ENCODE assay signal across 21 cellular contexts in genomic region chr4:21013501-21013900, GRCh38.
"Had no signal": no experiment of that assay in that cellular context is flagged by ENCODE, and none has a peak within 500 bp of the region (broad histone marks: within the 10 kb centered on the region; RNA-seq: fewer than 3 reads in every experiment).

No MANE protein-coding gene starts in this region.

- H3K27ac ChIP-seq: brain microvascular endothelial cell, colonic mucosa, left lung, ovary, psoas muscle, right atrium auricular region, upper lobe of right lung had no signal

- H3K4me3 ChIP-seq: colonic mucosa, left lung, lung, ovary, psoas muscle, right atrium auricular region, upper lobe of right lung had no signal

- H3K27me3 ChIP-seq: brain microvascular endothelial cell, colonic mucosa, left lung, ovary, right atrium auricular region, upper lobe of right lung had no signal

- H3K36me3 ChIP-seq: brain microvascular endothelial cell, colonic mucosa, left lung, ovary, right atrium auricular region, upper lobe of right lung had no signal

- H3K4me1 ChIP-seq: colonic mucosa, left lung, psoas muscle, right atrium auricular region, upper lobe of right lung had no signal

- ATAC-seq: activated naive CD8-positive, alpha-beta T cell treated with anti-CD3 and anti-CD28 coated beads, Interleukin-2, amount 50 U/mL, for 24 hours; left lung; natural killer cell treated with Interleukin-12 subunit alpha and Interleukin-12 subunit beta and Interleukin-15 and Interleukin-18, amount 100 ng/mL, for 72 hours; psoas muscle; stimulated activated naive CD8-positive, alpha-beta T cell treated with anti-CD3 and anti-CD28 coated beads, Interleukin-15, Interleukin-2, amounts not matched to agents 100 U/mL and 50 U/mL, for 24 hours; upper lobe of right lung had no signal

- H3K9me3 ChIP-seq: colonic mucosa, left lung, ovary, psoas muscle, right atrium auricular region, upper lobe of right lung had no signal

- DNase-seq: activated B cell treated with CpG ODN at 0.5 μM for 24 hours; activated CD4-positive, alpha-beta memory T cell treated with anti-CD3 and anti-CD28 coated beads for 36 hours; activated CD4-positive, alpha-beta T cell treated with anti-CD3 and anti-CD28 coated beads for 48 hours; activated naive CD4-positive, alpha-beta T cell treated with anti-CD3 and anti-CD28 coated beads, Interleukin-2, amount 10 ng/mL, durations not matched to agents 7 days and 5 days; activated naive CD8-positive, alpha-beta T cell treated with anti-CD3 and anti-CD28 coated beads, Interleukin-2, amount 50 U/mL, for 24 hours; activated T-cell treated with anti-CD3 and anti-CD28 coated beads, Interleukin-2, amount 50 U/mL, for 48 hours; anterior cingulate cortex; brain microvascular endothelial cell; colonic mucosa; left lung; ovary; psoas muscle; stimulated activated CD4-positive, alpha-beta T cell treated with anti-CD3 and anti-CD28 coated beads, Interleukin-12 subunit alpha, Interleukin-12 subunit beta, amount 100 ng/mL, for 4 hours; stimulated activated CD4-positive, alpha-beta T cell treated with anti-CD3 and anti-CD28 coated beads, Interleukin-4, amount 100 ng/mL, for 4 hours; stimulated activated naive CD8-positive, alpha-beta T cell treated with anti-CD3 and anti-CD28 coated beads, Interleukin-15, Interleukin-2, amounts not matched to agents 100 U/mL and 50 U/mL, for 24 hours; T-helper 1 cell; T-helper 9 cell; upper lobe of right lung had no signal
